24 cellular contexts compared by ENCODE assay signal in genomic region chr3:23094412-23094811, GRCh38.
"Had no signal": no experiment of that assay in that cellular context is flagged by ENCODE, and none has a peak within 500 bp of the region (broad histone marks: within the 10 kb centered on the region; RNA-seq: fewer than 3 reads in every experiment).

No MANE protein-coding gene starts in this region.

- H3K27me3 ChIP-seq: stomach, suprapubic skin, testis, tibial artery, tibial nerve, transverse colon, upper lobe of left lung, upper lobe of right lung, uterus, vagina had no signal

- H3K9me3 ChIP-seq: stomach, suprapubic skin, testis, thoracic aorta, tibial artery, tibial nerve, transverse colon, upper lobe of left lung, upper lobe of right lung, uterus, vagina had no signal

- DNase-seq: stimulated activated CD4-positive, alpha-beta T cell treated with anti-CD3 and anti-CD28 coated beads, Interleukin-2, amount 100 ng/mL, for 48 hours; stimulated activated CD4-positive, alpha-beta T cell treated with anti-CD3 and anti-CD28 coated beads, Interleukin-4, amount 100 ng/mL, for 1 hour; stimulated activated CD4-positive, alpha-beta T cell treated with anti-CD3 and anti-CD28 coated beads, Interleukin-4, amount 100 ng/mL, for 24 hours; stimulated activated CD4-positive, alpha-beta T cell treated with anti-CD3 and anti-CD28 coated beads, Interleukin-4, amount 100 ng/mL, for 4 hours; stimulated activated CD8-positive, alpha-beta memory T cell treated with anti-CD3 and anti-CD28 coated beads, Interleukin-4, amount 100 ng/mL, for 48 hours; stimulated activated naive B cell treated with anti-CD40 and anti-IgM and Interleukin-4, amounts not matched to agents 10 μg/mL and 1 μg/mL and 100 μg/mL, for 72 hours; stimulated activated naive CD4-positive, alpha-beta T cell; stimulated activated naive CD4-positive, alpha-beta T cell treated with Interleukin-2 at 50 U/mL for 16 hours; stimulated activated naive CD8-positive, alpha-beta T cell treated with anti-CD3 and anti-CD28 coated beads, Interleukin-15, amount 100 ng/mL, for 72 hours; stimulated activated naive CD8-positive, alpha-beta T cell treated with anti-CD3 and anti-CD28 coated beads, Interleukin-15, Interleukin-2, amounts not matched to agents 100 U/mL and 50 U/mL, for 24 hours; stomach; substantia nigra; testis; tibial artery; transverse colon; upper lobe of left lung; upper lobe of right lung; uterus had no signal

- H3K4me1 ChIP-seq: stomach, suprapubic skin, testis, tibial artery, transverse colon, upper lobe of left lung, upper lobe of right lung, uterus, vagina had no signal

- ATAC-seq: stimulated activated effector memory CD8-positive, alpha-beta T cell treated with anti-CD3 and anti-CD28 coated beads, Interleukin-12 subunit alpha, Interleukin-12 subunit beta, amount 100 ng/mL, for 72 hours; stimulated activated memory B cell treated with anti-CD40 and anti-IgM and Interleukin-4, amounts not matched to agents 10 μg/mL and 1 μg/mL and 100 μg/mL, for 72 hours; stimulated activated naive B cell treated with anti-CD40 and anti-IgM and Interleukin-4, amounts not matched to agents 10 μg/mL and 1 μg/mL and 100 μg/mL, for 72 hours had no signal

- H3K4me3 ChIP-seq: stomach, suprapubic skin, testis, thoracic aorta, tibial artery, tibial nerve, transverse colon, upper lobe of left lung, upper lobe of right lung, uterus, vagina had no signal

- H3K36me3 ChIP-seq: stomach, suprapubic skin, thoracic aorta, tibial artery, tibial nerve, transverse colon, upper lobe of left lung, upper lobe of right lung, uterus, vagina had no signal

- H3K27ac ChIP-seq: stomach, suprapubic skin, testis, thoracic aorta, tibial artery, tibial nerve, transverse colon, upper lobe of left lung, upper lobe of right lung, uterus, vagina had no signal
